Comparison of ENCODE assay signal across 1 cellular context in the genomic region with DNA sequence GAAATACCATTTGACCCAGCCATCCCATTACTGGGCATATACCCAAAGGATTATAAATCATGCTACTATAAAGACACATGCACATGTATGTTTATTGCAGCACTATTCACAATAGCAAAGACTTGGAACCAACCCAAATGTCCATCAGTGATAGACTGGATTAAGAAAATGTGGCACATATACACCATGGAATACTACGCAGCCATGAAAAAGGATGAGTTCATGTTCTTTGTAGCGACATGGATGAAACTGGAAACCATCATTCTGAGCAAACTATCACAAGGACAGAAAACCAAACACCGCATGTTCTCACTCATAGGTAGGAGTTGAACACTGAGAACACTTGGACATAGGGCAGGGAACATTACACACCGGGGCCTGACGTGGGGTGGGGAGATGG. TPM values are rescaled to one million over a fixed set of nuclear protein-coding genes. Genes with fewer than 3 reads are reported as not detected.
"Had no signal": no experiment of that assay in that cellular context is flagged by ENCODE, and none has a peak within 500 bp of the region (broad histone marks: within the 10 kb centered on the region; RNA-seq: fewer than 3 reads in every experiment).

No MANE protein-coding gene starts in this region.

RNA-seq across cellular contexts. Expression of a gene that starts 7.1 kb away (rescaled TPM):
- total RNA-seq: activated naive CD4-positive, alpha-beta T cell treated with anti-CD3 and anti-CD28 coated beads for 36 hours had no signal
